ENCODE assay signal across 8 cellular contexts in the genomic region with DNA sequence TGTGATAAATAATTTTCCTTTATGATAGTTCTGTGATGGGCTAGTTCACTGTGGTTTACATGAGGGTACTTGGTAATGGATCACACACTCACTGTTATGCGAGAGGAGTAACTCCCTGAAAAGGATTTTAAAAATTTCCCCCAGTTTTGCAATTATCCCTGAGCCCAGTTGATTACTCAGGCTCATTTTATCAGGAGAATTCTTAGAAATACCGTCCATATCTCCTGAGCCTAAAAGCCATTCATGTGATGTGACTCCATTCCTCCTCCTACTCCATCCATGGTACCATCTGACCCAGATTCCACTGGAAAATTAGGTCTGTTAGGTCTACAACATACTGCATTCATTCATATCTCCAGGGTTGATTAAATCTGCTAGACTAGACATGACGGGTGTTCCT.
"Had no signal": no experiment of that assay in that cellular context is flagged by ENCODE, and none has a peak within 500 bp of the region (broad histone marks: within the 10 kb centered on the region; RNA-seq: fewer than 3 reads in every experiment).

No MANE protein-coding gene starts in this region.

- H3K4me3 ChIP-seq: GM23248, K562 had no signal

- H3K27ac ChIP-seq: GM23248 had no signal

- DNase-seq: GM23248, GOT3, H7, HCEC 1CT, IMR-90, KG1 had no signal

- H2AFZ ChIP-seq: GM23248 had no signal

- FAIRE-seq: HTR-8/SVneo, K562 had no signal
